Comparison of ENCODE assay signal across 9 cellular contexts in genomic region chr12:18864900-18865561, GRCh38.
A peak's percentile ranks its signal among the peaks of the same experiment; 100 is the strongest.
DNase-seq lines count a peak whose midpoint lies in the region; ATAC-seq, FAIRE-seq and TF ChIP-seq lines count a peak whose summit lies in the region.
"Had no signal": no experiment of that assay in that cellular context is flagged by ENCODE, and none has a peak within 500 bp of the region (broad histone marks: within the 10 kb centered on the region; RNA-seq: fewer than 3 reads in every experiment).

No MANE protein-coding gene starts in this region.

- H3K4me3 ChIP-seq in fibroblast of pulmonary artery (replicated peaks; ENCODE audit: low read depth, low read length) (no peak overlapping the region), smooth muscle cell (no peak overlapping the region), WERI-Rb-1 (ENCODE audit: low read depth, low read length) (no peak overlapping the region)

- ATAC-seq in HG03520 (IDR thresholded peaks at IDR 0.05; ENCODE audit: unreplicated experiment): no peak
- ATAC-seq in HG02973 (IDR thresholded peaks at IDR 0.05; ENCODE audit: unreplicated experiment): no peak

- H3K79me2 ChIP-seq in smooth muscle cell (ENCODE audit: low read depth): no peaks in the 10 kb centered on the region
- H3K79me2 ChIP-seq: parathyroid adenoma had no signal

- H3K4me2 ChIP-seq in smooth muscle cell: peak overlapping the region; percentile 23

- no peaks in the 10 kb centered on the region for H4K20me1 ChIP-seq in smooth muscle cell (ENCODE audit: low read depth)

- 60% methylated on average over 5 of the region's 5 CpGs for WGBS in smooth muscle cell (ENCODE audit: low lambda C conversion rate)

- TF ChIP-seq POLR2A in H54 (IDR thresholded peaks at IDR 0.05; ENCODE audit: low read depth, low read length): no peak

- H2AFZ ChIP-seq in smooth muscle cell (ENCODE audit: low read depth): peak overlapping the region; percentile 78
- H2AFZ ChIP-seq: parathyroid adenoma had no signal

- DNase-seq in H54 (ENCODE audit: insufficient read length, low spot score): no peak
- peak; percentile 19 for DNase-seq in RKO (ENCODE audit: low spot score)
- peak; percentile 37 for DNase-seq in fibroblast of pulmonary artery (ENCODE audit: low read depth)
- DNase-seq in smooth muscle cell (lab: John Stamatoyannopoulos, UW; ENCODE audit: unreplicated experiment): no peak
- no peak for DNase-seq in WERI-Rb-1
- DNase-seq: dermis blood vessel endothelial cell had no signal

- H3K27me3 ChIP-seq in smooth muscle cell (ENCODE audit: low read depth): no peaks in the 10 kb centered on the region
- H3K27me3 ChIP-seq in WERI-Rb-1 (ENCODE audit: insufficient read depth, low read depth, severe bottlenecking): no peaks in the 10 kb centered on the region

- TF ChIP-seq CTCF in fibroblast of pulmonary artery (IDR thresholded peaks at IDR 0.05; ENCODE audit: low read length, missing control alignments) (no peak), smooth muscle cell (IDR thresholded peaks at IDR 0.05; ENCODE audit: borderline replicate concordance, insufficient read depth, poor library complexity, severe bottlenecking) (no peak), WERI-Rb-1 (IDR thresholded peaks at IDR 0.05; ENCODE audit: low read depth, low read length) (no peak)

- no peaks in the 10 kb centered on the region for H3K36me3 ChIP-seq in smooth muscle cell (ENCODE audit: low read depth)
- H3K36me3 ChIP-seq in WERI-Rb-1: no peaks in the 10 kb centered on the region

- H3K27ac ChIP-seq in smooth muscle cell (ENCODE audit: low read depth) (no peak overlapping the region), WERI-Rb-1 (no peak overlapping the region)
- H3K27ac ChIP-seq: parathyroid adenoma had no signal

- no peaks in the 10 kb centered on the region for H3K4me1 ChIP-seq in smooth muscle cell (ENCODE audit: low read depth)
- H3K4me1 ChIP-seq: parathyroid adenoma had no signal

- no peak overlapping the region for H3K9ac ChIP-seq in smooth muscle cell (ENCODE audit: low read depth)
- H3K9ac ChIP-seq: parathyroid adenoma had no signal

- H3K9me3 ChIP-seq in smooth muscle cell (replicated peaks; ENCODE audit: low read depth) (no peaks in the 10 kb centered on the region), WERI-Rb-1 (ENCODE audit: severe bottlenecking) (no peaks in the 10 kb centered on the region)

- H3F3A ChIP-seq in smooth muscle cell (ENCODE audit: low read depth): no peaks in the 10 kb centered on the region

- FAIRE-seq in H54 (lab: Jason Lieb, UNC): peak; percentile 97

Comparison
In these comparisons a context has a peak if more than half of its experiments do, and no peak if none do; other contexts are left out.
1. DNase-seq: peak in RKO (single experiment) and fibroblast of pulmonary artery (single experiment); none in H54 (single experiment), smooth muscle cell (single experiment) and WERI-Rb-1 (single experiment).